Comparison of ENCODE assay signal across 12 cellular contexts in the genomic region with DNA sequence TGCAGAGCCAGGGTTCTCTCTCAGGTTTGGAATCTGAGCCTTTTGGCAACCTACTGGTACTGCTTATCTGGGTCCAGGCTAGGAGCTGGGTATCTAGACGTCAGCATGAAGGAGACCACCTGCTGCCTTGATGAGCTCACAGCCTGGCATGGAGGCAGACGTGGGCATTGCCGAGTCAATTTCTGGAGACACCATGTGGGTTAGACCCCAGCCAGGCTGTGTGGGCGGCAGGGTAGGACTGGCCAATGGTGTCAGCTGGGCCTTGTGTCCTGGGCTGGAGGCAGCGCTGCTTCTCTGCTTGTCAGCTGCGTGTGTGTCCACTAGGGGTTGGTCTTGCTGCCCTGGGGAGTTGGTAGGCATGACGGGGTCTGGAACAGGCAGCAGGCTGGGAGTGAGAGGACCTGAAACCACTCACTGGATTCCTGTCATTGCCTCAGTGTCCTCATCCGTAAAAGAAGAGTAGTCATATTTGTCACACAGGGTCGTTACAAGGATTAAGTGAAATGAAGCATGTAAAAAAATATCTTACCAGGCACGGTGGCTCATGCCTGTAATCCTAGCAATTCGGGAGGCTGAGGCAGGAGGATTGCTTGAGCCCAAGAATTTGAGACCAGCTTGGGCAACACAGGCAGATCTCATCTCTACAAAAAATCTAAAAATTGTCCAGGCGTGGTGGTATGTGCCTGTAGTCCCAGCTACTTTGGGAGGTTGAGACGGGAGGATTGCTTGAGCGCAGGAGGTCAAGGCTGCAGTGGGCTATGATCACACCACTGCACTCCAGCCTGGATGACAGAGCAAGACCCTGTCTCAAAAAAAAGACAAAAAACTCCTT. TPM values are rescaled to one million over a fixed set of nuclear protein-coding genes. Genes with fewer than 3 reads are reported as not detected.
DNase-seq lines count a peak whose midpoint lies in the region; ATAC-seq and TF ChIP-seq lines count a peak whose summit lies in the region.
"Had no signal": no experiment of that assay in that cellular context is flagged by ENCODE, and none has a peak within 500 bp of the region (broad histone marks: within the 10 kb centered on the region; RNA-seq: fewer than 3 reads in every experiment).

No MANE protein-coding gene starts in this region.

- DNase-seq in CD1c-positive myeloid dendritic cell (ENCODE audit: extremely low spot score): peak; percentile 21
- DNase-seq in PC-9: no peak
- DNase-seq in fibroblast of lung (ENCODE audit: low read depth in 2 of 2): peak in 1 of 2 donors; percentile 62
- DNase-seq in posterior vena cava (ENCODE audit: low spot score): peak; percentile 79
- DNase-seq in nucleus accumbens (lab: John Stamatoyannopoulos, UW): no peak
- no peak for DNase-seq in mucosa of gallbladder (ENCODE audit: low spot score)
- DNase-seq: activated CD8-positive, alpha-beta memory T cell treated with anti-CD3 and anti-CD28 coated beads, Interleukin-2, amount 10 ng/mL, durations not matched to agents 7 days and 5 days; NCI-H69; T-helper 1 cell had no signal

- BruUV-seq in PC-9 (replicated peaks; lab: Mats Ljungman, UMichigan): no TSS peak

- no peak overlapping the region for H2AFZ ChIP-seq in PC-9
- no peak overlapping the region for H2AFZ ChIP-seq in fibroblast of lung (ENCODE audit: low read length)

- peaks cover 50% of the 10 kb centered on the region for H3K4me1 ChIP-seq in PC-9 (replicated peaks; ENCODE audit: insufficient read depth)
- peaks cover 43% of the 10 kb centered on the region for H3K4me1 ChIP-seq in fibroblast of lung (ENCODE audit: control insufficient read depth, extremely low read depth, insufficient read depth, low read length)

- H3K9me3 ChIP-seq in PC-9 (ENCODE audit: insufficient read depth, low read depth): no peaks in the 10 kb centered on the region
- H3K9me3 ChIP-seq in fibroblast of lung (ENCODE audit: control insufficient read depth, insufficient read depth, low read depth, low read length): no peaks in the 10 kb centered on the region

- H3K9ac ChIP-seq in fibroblast of lung (ENCODE audit: insufficient read depth, low read length): no peak overlapping the region

- POLR2A ChIA-PET in PC-9 (lab: Charles Lee; ENCODE audit: unreplicated experiment): no interaction called here

- H3K9me2 ChIP-seq in PC-9 (ENCODE audit: insufficient read depth): no peaks in the 10 kb centered on the region

- peak overlapping the region; percentile 80; the same call in 1 of the 2 replicates for H3K27ac ChIP-seq in PC-9
- peak overlapping the region; percentile 91 for H3K27ac ChIP-seq in fibroblast of lung (ENCODE audit: insufficient read depth, low read length)

- no peaks in the 10 kb centered on the region for H3K27me3 ChIP-seq in PC-9 (ENCODE audit: insufficient read depth, low read depth)
- H3K27me3 ChIP-seq in fibroblast of lung (ENCODE audit: control insufficient read depth, insufficient read depth, low read length): no peaks in the 10 kb centered on the region

- H4K20me1 ChIP-seq in PC-9 (ENCODE audit: insufficient read depth) (no peaks in the 10 kb centered on the region), fibroblast of lung (ENCODE audit: control insufficient read depth, extremely low read depth, insufficient read depth, low read length) (no peaks in the 10 kb centered on the region)

- peaks cover 28% of the 10 kb centered on the region for H3F3A ChIP-seq in PC-9 (ENCODE audit: insufficient read depth, low read depth)

- ATAC-seq in HG02840 (IDR thresholded peaks at IDR 0.05; ENCODE audit: low FRiP score, unreplicated experiment) (no peak), GM21576 (IDR thresholded peaks at IDR 0.05; ENCODE audit: unreplicated experiment) (no peak)
- ATAC-seq: activated CD8-positive, alpha-beta memory T cell treated with anti-CD3 and anti-CD28 coated beads, Interleukin-2, amount 10 ng/mL, durations not matched to agents 7 days and 5 days had no signal

- no peak overlapping the region for H3K4me3 ChIP-seq in PC-9
- no peak overlapping the region for H3K4me3 ChIP-seq in fibroblast of lung (replicated peaks in 1 of 4; ENCODE audit: control extremely low read depth in 1 of 4, insufficient read depth in 1 of 4, low read depth in 3 of 4, low read length in 4 of 4)

- TF ChIP-seq CTCF in PC-9 (conservative IDR thresholded peaks at IDR 0.05): no peak
- TF ChIP-seq CTCF in fibroblast of lung (conservative IDR thresholded peaks at IDR 0.05 in 1 of 2, IDR thresholded peaks at IDR 0.05 in 1 of 2; ENCODE audit: low read depth in 1 of 2, low read length in 2 of 2): peak in 1 of 2 donors; percentile 4

- no peaks in the 10 kb centered on the region for H3K79me2 ChIP-seq in PC-9 (ENCODE audit: low read depth)
- H3K79me2 ChIP-seq in fibroblast of lung (ENCODE audit: control insufficient read depth, insufficient read depth, low read length): peaks cover 9% of the 10 kb centered on the region

- intact Hi-C loops in PC-9 (cut with micrococcal nuclease; ENCODE audit: unreplicated experiment): no loop called here
- intact Hi-C loops in posterior vena cava (cut with DNase I): loop anchor here in 1 of 2 donors (10.0 kb wide), 1 partner anchor 76 kb away; no protein-coding TSS in a partner anchor

- H3K4me2 ChIP-seq in PC-9 (no peak overlapping the region), fibroblast of lung (ENCODE audit: extremely low read depth, insufficient read depth, low read length) (peak overlapping the region; percentile 45)

- CTCF ChIA-PET in PC-9 (lab: Charles Lee): no interaction called here

- H3K36me3 ChIP-seq in PC-9 (ENCODE audit: low read depth) (no peaks in the 10 kb centered on the region), fibroblast of lung (ENCODE audit: control insufficient read depth, insufficient read depth, low read length) (no peaks in the 10 kb centered on the region)

RNA-seq across cellular contexts. Expression of a gene that starts 31.7 kb away (rescaled TPM):
- total RNA-seq in PC-9 (2021) (5.5 and 8.4 TPM in 2 replicates), fibroblast of lung (1.8 TPM in 2 replicates), posterior vena cava (1 to 10 TPM in 1 of 2 donors, under 1 TPM in 1; 0.67 to 1.1 TPM), mucosa of gallbladder (2.3 TPM)
- polyA plus RNA-seq in fibroblast of lung: 0.26 and 0.47 TPM in 2 replicates
- polyA plus RNA-seq in fibroblast of lung (2012): 0.45 and 0.86 TPM in 2 replicates
- polyA minus RNA-seq in fibroblast of lung (ENCODE audit: low replicate concordance): 1.2 TPM in 1 of 2 replicates, not detected in the other
- polyA plus RNA-seq: neural cell had no signal

RNA-seq across cellular contexts. Expression of a gene that starts 42.2 kb away (rescaled TPM):
- total RNA-seq in PC-9 (2021): 17.1 and 21.2 TPM in 2 replicates
- total RNA-seq in fibroblast of lung: 20.3 and 22.0 TPM in 2 replicates
- polyA plus RNA-seq in fibroblast of lung: 10.7 and 15.0 TPM in 2 replicates
- polyA plus RNA-seq in fibroblast of lung (2012): 16.4 and 28.3 TPM in 2 replicates
- 7.2 and 12.7 TPM in 2 replicates for polyA minus RNA-seq in fibroblast of lung (ENCODE audit: low replicate concordance)
- total RNA-seq in posterior vena cava: 10 to 100 TPM; 15.6 to 16.5 TPM
- total RNA-seq in mucosa of gallbladder: 13.8 TPM

RNA-seq across cellular contexts. Expression of a gene that starts 42.7 kb away (rescaled TPM):
- total RNA-seq in PC-9 (2021): 42.4 and 42.7 TPM in 2 replicates
- total RNA-seq in fibroblast of lung: 43.7 and 64.7 TPM in 2 replicates
- 44.7 and 53.9 TPM in 2 replicates for polyA plus RNA-seq in fibroblast of lung
- 49.4 and 55.7 TPM in 2 replicates for polyA plus RNA-seq in fibroblast of lung (2012)
- 171 and 187 TPM in 2 replicates for polyA minus RNA-seq in fibroblast of lung (ENCODE audit: low replicate concordance)
- total RNA-seq in posterior vena cava: 10 to 100 TPM; 29.5 to 32.1 TPM
- 48.1 TPM for total RNA-seq in mucosa of gallbladder

RNA-seq across cellular contexts. Expression of a gene that starts 43.3 kb away (rescaled TPM):
- total RNA-seq in PC-9 (2021) (3.4 and 4.4 TPM in 2 replicates), fibroblast of lung (1.0 and 1.5 TPM in 2 replicates), posterior vena cava (1 to 10 TPM; 1.5 to 4.1 TPM), mucosa of gallbladder (13.3 TPM)
- polyA plus RNA-seq in fibroblast of lung: 0.58 and 0.79 TPM in 2 replicates
- 0.52 and 0.84 TPM in 2 replicates for polyA plus RNA-seq in fibroblast of lung (2012)
- 0.11 and 1.6 TPM in 2 replicates for polyA minus RNA-seq in fibroblast of lung (ENCODE audit: low replicate concordance)
- total RNA-seq: activated CD8-positive, alpha-beta memory T cell treated with anti-CD3 and anti-CD28 coated beads, Interleukin-2, amount 10 ng/mL, durations not matched to agents 7 days and 5 days had no signal
- polyA plus RNA-seq: neural cell had no signal

RNA-seq across cellular contexts. Expression of a gene that starts 48.6 kb away (rescaled TPM):
- total RNA-seq in PC-9 (2021) (0.45 and 0.59 TPM in 2 replicates), fibroblast of lung (not detected in 2 replicates), posterior vena cava (under 1 TPM; 0.19 to 0.46 TPM), mucosa of gallbladder (1.0 TPM)
- polyA plus RNA-seq in fibroblast of lung: not detected in 2 replicates
- not detected in 2 replicates for polyA plus RNA-seq in fibroblast of lung (2012)
- polyA minus RNA-seq in fibroblast of lung (ENCODE audit: low replicate concordance): not detected in 2 replicates
- total RNA-seq: activated CD8-positive, alpha-beta memory T cell treated with anti-CD3 and anti-CD28 coated beads, Interleukin-2, amount 10 ng/mL, durations not matched to agents 7 days and 5 days had no signal
- polyA plus RNA-seq: neural cell had no signal

Comparison
In these comparisons a context has a peak if more than half of its experiments do, and no peak if none do; other contexts are left out.
1. DNase-seq: peak in CD1c-positive myeloid dendritic cell (single experiment) and posterior vena cava (single experiment); none in PC-9 (0 of 2), nucleus accumbens (0 of 56) and mucosa of gallbladder (single experiment).